Comparison of ENCODE assay signal across 26 cellular contexts in genomic region chr6:119957195-119957594, GRCh38.
"Had no signal": no experiment of that assay in that cellular context is flagged by ENCODE, and none has a peak within 500 bp of the region (broad histone marks: within the 10 kb centered on the region; RNA-seq: fewer than 3 reads in every experiment).

No MANE protein-coding gene starts in this region.

- H3K27ac ChIP-seq: breast epithelium, dorsolateral prefrontal cortex, heart left ventricle, testis had no signal

- FAIRE-seq: colon had no signal

- H3K4me2 ChIP-seq: smooth muscle cell had no signal

- H3K36me3 ChIP-seq: breast epithelium, heart left ventricle had no signal

- H3K9me3 Mint-ChIP-seq: activated T-helper 2 cell treated with anti-CD3 and anti-CD28 coated beads, Interferon-gamma antibody, Interleukin-2, Interleukin-4, amounts not matched to agents 10 μg/mL and 5 μg/mL and 100 μg/mL, durations not matched to agents 14 hours and 24 hours and 36 hours; type B pancreatic cell had no signal

- H3K9me3 ChIP-seq: breast epithelium, heart left ventricle, mucosa of descending colon, testis had no signal

- H3K27ac Mint-ChIP-seq: activated B cell treated with CpG ODN at 0.5 μM for 24 hours; activated CD4-positive, alpha-beta T cell treated with anti-CD3 and anti-CD28 coated beads for 36 hours; activated naive CD8-positive, alpha-beta T cell treated with anti-CD3 and anti-CD28 coated beads for 36 hours; activated T-helper 2 cell treated with anti-CD3 and anti-CD28 coated beads, Interferon-gamma antibody, Interleukin-2, Interleukin-4, amounts not matched to agents 10 μg/mL and 5 μg/mL and 100 μg/mL, durations not matched to agents 14 hours and 24 hours and 36 hours; immature natural killer cell; nephron progenitor cell; type B pancreatic cell had no signal

- H3K4me1 Mint-ChIP-seq: activated B cell treated with CpG ODN at 0.5 μM for 24 hours; activated CD4-positive, alpha-beta T cell treated with anti-CD3 and anti-CD28 coated beads for 36 hours; activated naive CD8-positive, alpha-beta T cell treated with anti-CD3 and anti-CD28 coated beads for 36 hours; central memory CD8-positive, alpha-beta T cell; immature natural killer cell; nephron progenitor cell had no signal

- ATAC-seq: activated CD4-positive, alpha-beta T cell treated with anti-CD3 and anti-CD28 coated beads for 36 hours; activated T-cell treated with anti-CD3 and anti-CD28 coated beads, Interleukin-2, amount 50 U/mL, for 4 hours; heart left ventricle; left ventricle myocardium superior; mucosa of descending colon; sciatic nerve had no signal

- H3K36me3 Mint-ChIP-seq: activated naive CD8-positive, alpha-beta T cell treated with anti-CD3 and anti-CD28 coated beads for 36 hours; immature natural killer cell; type B pancreatic cell had no signal

- H3K27me3 Mint-ChIP-seq: activated B cell treated with CpG ODN at 0.5 μM for 24 hours; activated CD4-positive, alpha-beta T cell treated with anti-CD3 and anti-CD28 coated beads for 36 hours; activated naive CD8-positive, alpha-beta T cell treated with anti-CD3 and anti-CD28 coated beads for 36 hours; central memory CD8-positive, alpha-beta T cell; type B pancreatic cell had no signal

- H3K4me3 ChIP-seq: breast epithelium, dorsolateral prefrontal cortex, heart left ventricle, mucosa of descending colon, smooth muscle cell, testis had no signal

- DNase-seq: activated B cell treated with CpG ODN at 0.5 μM for 24 hours; activated CD4-positive, alpha-beta T cell treated with anti-CD3 and anti-CD28 coated beads for 36 hours; activated CD4-positive, alpha-beta T cell treated with anti-CD3 and anti-CD28 coated beads, Interleukin-2, amount 50 U/mL, for 4 hours; activated CD8-positive, alpha-beta memory T cell treated with anti-CD3 and anti-CD28 coated beads, Interleukin-2, amount 50 U/mL, for 48 hours; activated naive CD4-positive, alpha-beta T cell; activated naive CD8-positive, alpha-beta T cell treated with anti-CD3 and anti-CD28 coated beads for 36 hours; activated T-cell treated with anti-CD3 and anti-CD28 coated beads, Interleukin-2, amount 50 U/mL, for 4 hours; dorsolateral prefrontal cortex; heart left ventricle; immature natural killer cell; kidney glomerular epithelial cell; left ventricle myocardium superior; mammary epithelial cell; mucosa of descending colon; nephron progenitor cell; stimulated activated CD4-positive, alpha-beta T cell treated with anti-CD3 and anti-CD28 coated beads, Interleukin-15, amount 100 ng/mL, for 24 hours; stimulated activated naive CD4-positive, alpha-beta T cell; T-helper 9 cell; testis had no signal

- H3K27me3 ChIP-seq: breast epithelium, dorsolateral prefrontal cortex, heart left ventricle, testis had no signal

- H3K4me1 ChIP-seq: breast epithelium, heart left ventricle, testis had no signal

- H3K4me3 Mint-ChIP-seq: activated B cell treated with CpG ODN at 0.5 μM for 24 hours; activated CD4-positive, alpha-beta T cell treated with anti-CD3 and anti-CD28 coated beads for 36 hours; activated naive CD8-positive, alpha-beta T cell treated with anti-CD3 and anti-CD28 coated beads for 36 hours; activated T-cell treated with anti-CD3 and anti-CD28 coated beads, Interleukin-2, amount 50 U/mL, for 4 hours; central memory CD8-positive, alpha-beta T cell; immature natural killer cell; nephron progenitor cell; type B pancreatic cell had no signal
